In the genomic region with DNA sequence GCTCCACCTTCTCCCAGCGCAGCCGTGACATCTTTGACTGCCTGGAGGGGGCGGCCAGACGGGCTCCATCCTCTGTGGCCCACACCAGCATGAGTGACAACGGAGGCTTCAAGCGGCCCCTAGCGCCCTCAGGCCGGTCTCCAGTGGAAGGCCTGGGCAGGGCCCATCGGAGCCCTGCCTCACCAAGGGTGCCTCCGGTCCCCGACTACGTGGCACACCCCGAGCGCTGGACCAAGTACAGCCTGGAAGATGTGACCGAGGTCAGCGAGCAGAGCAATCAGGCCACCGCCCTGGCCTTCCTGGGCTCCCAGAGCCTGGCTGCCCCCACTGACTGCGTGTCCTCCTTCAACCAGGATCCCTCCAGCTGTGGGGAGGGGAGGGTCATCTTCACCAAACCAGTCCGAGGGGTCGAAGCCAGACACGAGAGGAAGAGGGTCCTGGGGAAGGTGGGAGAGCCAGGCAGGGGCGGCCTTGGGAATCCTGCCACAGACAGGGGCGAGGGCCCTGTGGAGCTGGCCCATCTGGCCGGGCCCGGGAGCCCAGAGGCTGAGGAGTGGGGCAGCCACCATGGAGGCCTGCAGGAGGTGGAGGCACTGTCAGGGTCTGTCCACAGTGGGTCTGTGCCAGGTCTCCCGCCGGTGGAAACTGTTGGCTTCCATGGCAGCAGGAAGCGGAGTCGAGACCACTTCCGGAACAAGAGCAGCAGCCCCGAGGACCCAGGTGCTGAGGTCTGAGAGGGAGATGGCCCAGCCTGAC, we compare ENCODE assay signal across 1 cellular context.
TF ChIP-seq lines count a peak whose summit lies in the region.

No MANE protein-coding gene starts in this region.

TF ChIP-seq in K562, 482 proteins besides CTCF, POLR2A, EP300 and RAD21:
- TF ChIP-seq, protein P1, sequence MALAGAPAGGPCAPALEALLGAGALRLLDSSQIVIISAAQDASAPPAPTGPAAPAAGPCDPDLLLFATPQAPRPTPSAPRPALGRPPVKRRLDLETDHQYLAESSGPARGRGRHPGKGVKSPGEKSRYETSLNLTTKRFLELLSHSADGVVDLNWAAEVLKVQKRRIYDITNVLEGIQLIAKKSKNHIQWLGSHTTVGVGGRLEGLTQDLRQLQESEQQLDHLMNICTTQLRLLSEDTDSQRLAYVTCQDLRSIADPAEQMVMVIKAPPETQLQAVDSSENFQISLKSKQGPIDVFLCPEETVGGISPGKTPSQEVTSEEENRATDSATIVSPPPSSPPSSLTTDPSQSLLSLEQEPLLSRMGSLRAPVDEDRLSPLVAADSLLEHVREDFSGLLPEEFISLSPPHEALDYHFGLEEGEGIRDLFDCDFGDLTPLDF (CRISPR knock-in tag; IDR thresholded peaks at IDR 0.05) = no peak
- TF ChIP-seq ZNF707 (CRISPR knock-in tag; conservative IDR thresholded peaks at IDR 0.05) (no peak), MYC (IDR thresholded peaks at IDR 0.05; ENCODE audit: low read depth, low read length) (no peak), MYC (CRISPR knock-in tag; IDR thresholded peaks at IDR 0.05; ENCODE audit: borderline replicate concordance, low read depth) (no peak), SMC3 (conservative IDR thresholded peaks at IDR 0.05; ENCODE audit: insufficient read depth, low read depth, low read length) (no peak), BRF1 (IDR thresholded peaks at IDR 0.05; ENCODE audit: borderline replicate concordance, extremely low read depth, insufficient read length) (no peak), RBM22 (IDR thresholded peaks at IDR 0.05; ENCODE audit: low read depth, low read length, poor library complexity, severe bottlenecking) (no peak), POLR2G (IDR thresholded peaks at IDR 0.05; ENCODE audit: low read depth, low read length) (peak; percentile 35), PCBP2 (IDR thresholded peaks at IDR 0.05; ENCODE audit: low read depth, low read length, poor library complexity, severe bottlenecking) (no peak), RBFOX2 (IDR thresholded peaks at IDR 0.05; ENCODE audit: low read depth, low read length) (peak; percentile 40; the same call in 1 of the 2 replicates), KDM5B (IDR thresholded peaks at IDR 0.05; ENCODE audit: insufficient replicate concordance, low read depth, low read length) (no peak), ZFP1 (CRISPR knock-in tag; IDR thresholded peaks at IDR 0.05) (no peak)
- TF ChIP-seq, protein P2, sequence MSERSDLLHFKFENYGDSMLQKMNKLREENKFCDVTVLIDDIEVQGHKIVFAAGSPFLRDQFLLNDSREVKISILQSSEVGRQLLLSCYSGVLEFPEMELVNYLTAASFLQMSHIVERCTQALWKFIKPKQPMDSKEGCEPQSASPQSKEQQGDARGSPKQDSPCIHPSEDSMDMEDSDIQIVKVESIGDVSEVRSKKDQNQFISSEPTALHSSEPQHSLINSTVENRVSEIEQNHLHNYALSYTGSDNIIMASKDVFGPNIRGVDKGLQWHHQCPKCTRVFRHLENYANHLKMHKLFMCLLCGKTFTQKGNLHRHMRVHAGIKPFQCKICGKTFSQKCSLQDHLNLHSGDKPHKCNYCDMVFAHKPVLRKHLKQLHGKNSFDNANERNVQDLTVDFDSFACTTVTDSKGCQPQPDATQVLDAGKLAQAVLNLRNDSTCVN (CRISPR knock-in tag; IDR thresholded peaks at IDR 0.05) = no peak
- TF ChIP-seq, protein P3, sequence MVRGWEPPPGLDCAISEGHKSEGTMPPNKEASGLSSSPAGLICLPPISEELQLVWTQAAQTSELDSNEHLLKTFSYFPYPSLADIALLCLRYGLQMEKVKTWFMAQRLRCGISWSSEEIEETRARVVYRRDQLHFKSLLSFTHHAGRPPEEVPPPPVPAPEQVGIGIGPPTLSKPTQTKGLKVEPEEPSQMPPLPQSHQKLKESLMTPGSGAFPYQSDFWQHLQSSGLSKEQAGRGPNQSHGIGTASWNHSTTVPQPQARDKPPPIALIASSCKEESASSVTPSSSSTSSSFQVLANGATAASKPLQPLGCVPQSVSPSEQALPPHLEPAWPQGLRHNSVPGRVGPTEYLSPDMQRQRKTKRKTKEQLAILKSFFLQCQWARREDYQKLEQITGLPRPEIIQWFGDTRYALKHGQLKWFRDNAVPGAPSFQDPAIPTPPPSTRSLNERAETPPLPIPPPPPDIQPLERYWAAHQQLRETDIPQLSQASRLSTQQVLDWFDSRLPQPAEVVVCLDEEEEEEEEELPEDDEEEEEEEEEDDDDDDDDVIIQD (CRISPR knock-in tag; IDR thresholded peaks at IDR 0.05) = no peak
- TF ChIP-seq, protein P4, sequence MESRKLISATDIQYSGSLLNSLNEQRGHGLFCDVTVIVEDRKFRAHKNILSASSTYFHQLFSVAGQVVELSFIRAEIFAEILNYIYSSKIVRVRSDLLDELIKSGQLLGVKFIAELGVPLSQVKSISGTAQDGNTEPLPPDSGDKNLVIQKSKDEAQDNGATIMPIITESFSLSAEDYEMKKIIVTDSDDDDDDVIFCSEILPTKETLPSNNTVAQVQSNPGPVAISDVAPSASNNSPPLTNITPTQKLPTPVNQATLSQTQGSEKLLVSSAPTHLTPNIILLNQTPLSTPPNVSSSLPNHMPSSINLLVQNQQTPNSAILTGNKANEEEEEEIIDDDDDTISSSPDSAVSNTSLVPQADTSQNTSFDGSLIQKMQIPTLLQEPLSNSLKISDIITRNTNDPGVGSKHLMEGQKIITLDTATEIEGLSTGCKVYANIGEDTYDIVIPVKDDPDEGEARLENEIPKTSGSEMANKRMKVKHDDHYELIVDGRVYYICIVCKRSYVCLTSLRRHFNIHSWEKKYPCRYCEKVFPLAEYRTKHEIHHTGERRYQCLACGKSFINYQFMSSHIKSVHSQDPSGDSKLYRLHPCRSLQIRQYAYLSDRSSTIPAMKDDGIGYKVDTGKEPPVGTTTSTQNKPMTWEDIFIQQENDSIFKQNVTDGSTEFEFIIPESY (CRISPR knock-in tag; IDR thresholded peaks at IDR 0.05) = 0 out of 2 replicates have a peak, but pooled peaks have one; percentile 19
TF ChIP-seq in K562: peak in this region for 3.
